In genomic region chr17:53017227-53017626, GRCh38 we compare ENCODE assay signal across 29 cellular contexts.
A peak's percentile ranks its signal among the peaks of the same experiment; 100 is the strongest.
DNase-seq lines count a peak whose midpoint lies in the region; ATAC-seq and TF ChIP-seq lines count a peak whose summit lies in the region.
"Had no signal": no experiment of that assay in that cellular context is flagged by ENCODE, and none has a peak within 500 bp of the region (broad histone marks: within the 10 kb centered on the region; RNA-seq: fewer than 3 reads in every experiment).

No MANE protein-coding gene starts in this region.

- no peaks in the 10 kb centered on the region for H3K4me1 Mint-ChIP-seq in natural killer cell treated with Interleukin-12 subunit alpha and Interleukin-12 subunit beta and Interleukin-15 and Interleukin-18, amount 100 ng/mL, for 72 hours (ENCODE audit: low read depth in 2 of 2)
- H3K4me1 Mint-ChIP-seq: B cell; CD14-positive monocyte; CD4-positive, alpha-beta memory T cell; CD4-positive, CD25-positive, alpha-beta regulatory T cell; CD8-positive, alpha-beta memory T cell had no signal

- H3K9me2 ChIP-seq in neural cell (ENCODE audit: insufficient read depth, low read length), result no peaks in the 10 kb centered on the region

- no peak overlapping the region for H3K27ac ChIP-seq in neural cell (ENCODE audit: low read length)
- H3K27ac ChIP-seq: 22Rv1; A549; BLaER1; BLaER1 treated with 17β-estradiol and CSF1 and Interleukin-3, amounts not matched to agents 10 nM and 100 nM; C4-2B had no signal

- no peak overlapping the region for H3K4me3 Mint-ChIP-seq in natural killer cell treated with Interleukin-12 subunit alpha and Interleukin-12 subunit beta and Interleukin-15 and Interleukin-18, amount 100 ng/mL, for 72 hours
- H3K4me3 Mint-ChIP-seq: B cell; CD14-positive monocyte; CD4-positive, alpha-beta memory T cell; CD4-positive, alpha-beta T cell; CD4-positive, CD25-positive, alpha-beta regulatory T cell; CD8-positive, alpha-beta memory T cell; CD8-positive, alpha-beta T cell had no signal

- TF ChIP-seq RAD21 in neural cell (conservative IDR thresholded peaks at IDR 0.05), result no peak

- H3K9me3 ChIP-seq in neural cell (ENCODE audit: low read length), result no peaks in the 10 kb centered on the region

- no peak overlapping the region for H3K4me3 ChIP-seq in neural cell (ENCODE audit: low read length)
- H3K4me3 ChIP-seq: A549; BLaER1; BLaER1 treated with 17β-estradiol and CSF1 and Interleukin-3, amounts not matched to agents 10 nM and 100 nM had no signal

- H3K4me2 ChIP-seq in neural cell (ENCODE audit: low read length), result no peak overlapping the region
- H3K4me2 ChIP-seq: A549; BLaER1; BLaER1 treated with 17β-estradiol and CSF1 and Interleukin-3, amounts not matched to agents 10 nM and 100 nM had no signal

- ATAC-seq in natural killer cell treated with Interleukin-12 subunit alpha and Interleukin-12 subunit beta and Interleukin-15 and Interleukin-18, amount 100 ng/mL, for 72 hours, result no peak
- ATAC-seq: A549; CD8-positive, alpha-beta T cell had no signal

- H3K27me3 Mint-ChIP-seq in natural killer cell treated with Interleukin-12 subunit alpha and Interleukin-12 subunit beta and Interleukin-15 and Interleukin-18, amount 100 ng/mL, for 72 hours, result no peaks in the 10 kb centered on the region
- H3K27me3 Mint-ChIP-seq: B cell; CD4-positive, alpha-beta memory T cell; CD4-positive, alpha-beta T cell; CD4-positive, CD25-positive, alpha-beta regulatory T cell; CD8-positive, alpha-beta memory T cell had no signal

- H3K36me3 ChIP-seq in neural cell (ENCODE audit: insufficient read depth, low read length), result no peaks in the 10 kb centered on the region
- H3K36me3 ChIP-seq: BE2C; BLaER1; BLaER1 treated with 17β-estradiol and CSF1 and Interleukin-3, amounts not matched to agents 10 nM and 100 nM had no signal

- no peak overlapping the region for H3K9ac ChIP-seq in neural cell (ENCODE audit: low read length)
- H3K9ac ChIP-seq: BLaER1; BLaER1 treated with 17β-estradiol and CSF1 and Interleukin-3, amounts not matched to agents 10 nM and 100 nM had no signal

- no peak overlapping the region for H3K27ac Mint-ChIP-seq in natural killer cell treated with Interleukin-12 subunit alpha and Interleukin-12 subunit beta and Interleukin-15 and Interleukin-18, amount 100 ng/mL, for 72 hours
- H3K27ac Mint-ChIP-seq: B cell; CD14-positive monocyte; CD4-positive, alpha-beta memory T cell; CD4-positive, alpha-beta T cell; CD4-positive, CD25-positive, alpha-beta regulatory T cell; CD8-positive, alpha-beta memory T cell; CD8-positive, alpha-beta T cell had no signal

- peaks cover 11% of the 10 kb centered on the region for H3K9me3 Mint-ChIP-seq in natural killer cell treated with Interleukin-12 subunit alpha and Interleukin-12 subunit beta and Interleukin-15 and Interleukin-18, amount 100 ng/mL, for 72 hours

- no peaks in the 10 kb centered on the region for H3K79me2 ChIP-seq in neural cell (replicated peaks; ENCODE audit: insufficient read depth, low read length)

- peaks cover 5% of the 10 kb centered on the region for H3K27me3 ChIP-seq in neural cell (ENCODE audit: insufficient read depth, low read depth, low read length)
- H3K27me3 ChIP-seq: BE2C; BLaER1; BLaER1 treated with 17β-estradiol and CSF1 and Interleukin-3, amounts not matched to agents 10 nM and 100 nM had no signal

- H4K20me1 ChIP-seq in neural cell (ENCODE audit: insufficient read depth), result no peaks in the 10 kb centered on the region
- H4K20me1 ChIP-seq: BLaER1; BLaER1 treated with 17β-estradiol and CSF1 and Interleukin-3, amounts not matched to agents 10 nM and 100 nM had no signal

- TF ChIP-seq EP300 in neural cell (conservative IDR thresholded peaks at IDR 0.05; ENCODE audit: poor library complexity, severe bottlenecking), result peak; percentile 85

- no peaks in the 10 kb centered on the region for H3F3A ChIP-seq in neural cell (ENCODE audit: insufficient read depth, low read length, poor library complexity, severe bottlenecking)

- no peak for TF ChIP-seq CTCF in neural cell (IDR thresholded peaks at IDR 0.05; ENCODE audit: poor library complexity, severe bottlenecking)

- no peak for DNase-seq in natural killer cell treated with Interleukin-12 subunit alpha and Interleukin-12 subunit beta and Interleukin-15 and Interleukin-18, amount 100 ng/mL, for 72 hours (ENCODE audit: low spot score)
- DNase-seq: 8988T; ACHN; AML-193; BE2C; C1 segment of cervical spinal cord; Caco-2; Calu3; CD4-positive, alpha-beta memory T cell; CD4-positive, alpha-beta T cell; CD4-positive, CD25-positive, alpha-beta regulatory T cell; CD8-positive, alpha-beta memory T cell; CD8-positive, alpha-beta T cell; COR-L47; DMS 273 treated with DMSO at 0.1 percent for 48 hours; DMS153; DMS53; DMS79; DMS79 treated with DMSO at 0.1 percent for 48 hours; DND-41; EL had no signal

- H2AFZ ChIP-seq in neural cell (ENCODE audit: low read depth, low read length), result no peak overlapping the region

- H3K36me3 Mint-ChIP-seq in natural killer cell treated with Interleukin-12 subunit alpha and Interleukin-12 subunit beta and Interleukin-15 and Interleukin-18, amount 100 ng/mL, for 72 hours, result peaks cover 5% of the 10 kb centered on the region
- H3K36me3 Mint-ChIP-seq: CD14-positive monocyte; CD4-positive, alpha-beta memory T cell; CD4-positive, CD25-positive, alpha-beta regulatory T cell; CD8-positive, alpha-beta memory T cell; CD8-positive, alpha-beta T cell had no signal

TF ChIP-seq in neural cell, 6 proteins besides CTCF, POLR2A, EP300 and RAD21:
- TF ChIP-seq MXI1 (conservative IDR thresholded peaks at IDR 0.05; ENCODE audit: poor library complexity, severe bottlenecking), result no peak
- no peak for TF ChIP-seq EZH2 (IDR thresholded peaks at IDR 0.05; ENCODE audit: borderline replicate concordance, insufficient read depth, low read length, poor library complexity, severe bottlenecking)
- TF ChIP-seq POLR2AphosphoS5 (IDR thresholded peaks at IDR 0.05), result peak; percentile 78
- TF ChIP-seq SMC3 (conservative IDR thresholded peaks at IDR 0.05; ENCODE audit: poor library complexity), result no peak
- TF ChIP-seq REST (IDR thresholded peaks at IDR 0.05; ENCODE audit: borderline replicate concordance), result no peak
- TF ChIP-seq TAF1 (IDR thresholded peaks at IDR 0.05; ENCODE audit: low read depth), result no peak
TF ChIP-seq in neural cell: peak in this region for 1.
